ENCODE assay signal across 13 cellular contexts in genomic region chr13:21342699-21343442, GRCh38.
"Had no signal": no experiment of that assay in that cellular context is flagged by ENCODE, and none has a peak within 500 bp of the region (broad histone marks: within the 10 kb centered on the region; RNA-seq: fewer than 3 reads in every experiment).

No MANE protein-coding gene starts in this region.

- H3K36me3 ChIP-seq: gastroesophageal sphincter, upper lobe of left lung had no signal

- ATAC-seq: gastroesophageal sphincter; left lobe of liver; mucosa of descending colon; sciatic nerve; stimulated activated naive B cell treated with anti-CD40 and anti-IgM and Interleukin-4, amounts not matched to agents 10 μg/mL and 1 μg/mL and 100 μg/mL, for 72 hours had no signal

- H3K4me3 ChIP-seq: coronary artery, gastroesophageal sphincter, mucosa of descending colon, SK-N-MC, upper lobe of left lung had no signal

- H3K27ac Mint-ChIP-seq: stimulated activated naive B cell treated with anti-CD40 and anti-IgM and Interleukin-4, amounts not matched to agents 10 μg/mL and 1 μg/mL and 100 μg/mL, for 72 hours had no signal

- H3K27me3 Mint-ChIP-seq: stimulated activated naive B cell treated with anti-CD40 and anti-IgM and Interleukin-4, amounts not matched to agents 10 μg/mL and 1 μg/mL and 100 μg/mL, for 72 hours had no signal

- DNase-seq: activated effector memory CD4-positive, alpha-beta T cell treated with anti-CD3 and anti-CD28 coated beads, Interleukin-2, amount 50 U/mL, for 16 hours; effector CD4-positive, alpha-beta T cell; islet precursor cell; mucosa of descending colon; stimulated activated CD4-positive, alpha-beta T cell treated with anti-CD3 and anti-CD28 coated beads, Interleukin-2, amount 100 ng/mL, for 24 hours; stimulated activated naive B cell treated with anti-CD40 and anti-IgM and Interleukin-4, amounts not matched to agents 10 μg/mL and 1 μg/mL and 100 μg/mL, for 72 hours; upper lobe of left lung had no signal

- H3K9me3 ChIP-seq: gastroesophageal sphincter, mucosa of descending colon, upper lobe of left lung had no signal

- H3K4me1 ChIP-seq: gastroesophageal sphincter had no signal

- FAIRE-seq: astrocyte had no signal

- H3K27me3 ChIP-seq: gastroesophageal sphincter, upper lobe of left lung had no signal

- H3K36me3 Mint-ChIP-seq: stimulated activated naive B cell treated with anti-CD40 and anti-IgM and Interleukin-4, amounts not matched to agents 10 μg/mL and 1 μg/mL and 100 μg/mL, for 72 hours had no signal

- H3K27ac ChIP-seq: coronary artery, gastroesophageal sphincter, SK-N-MC, upper lobe of left lung had no signal

- H3K9me3 Mint-ChIP-seq: stimulated activated naive B cell treated with anti-CD40 and anti-IgM and Interleukin-4, amounts not matched to agents 10 μg/mL and 1 μg/mL and 100 μg/mL, for 72 hours had no signal

- H3K4me3 Mint-ChIP-seq: stimulated activated naive B cell treated with anti-CD40 and anti-IgM and Interleukin-4, amounts not matched to agents 10 μg/mL and 1 μg/mL and 100 μg/mL, for 72 hours had no signal
